In the genomic region with DNA sequence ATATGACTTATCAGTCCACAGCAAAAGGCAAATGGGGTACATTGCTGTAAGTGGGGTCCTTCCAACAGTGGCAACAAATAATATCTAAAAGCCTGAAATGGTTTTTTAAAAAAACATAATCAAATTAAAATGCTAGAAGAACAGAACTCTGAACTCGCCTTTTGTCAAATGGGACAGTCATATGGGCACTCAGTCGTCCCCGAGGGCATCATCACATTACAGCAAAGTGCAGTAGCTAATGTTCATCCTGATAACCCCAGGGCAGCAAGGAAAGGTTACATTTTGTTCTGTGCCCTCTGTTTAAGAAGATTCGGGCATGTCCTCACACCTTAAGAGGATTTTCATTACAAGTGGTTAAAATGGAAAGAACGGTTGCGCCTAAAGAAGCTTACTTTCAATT, we compare ENCODE assay signal across 38 cellular contexts.
"Had no signal": no experiment of that assay in that cellular context is flagged by ENCODE, and none has a peak within 500 bp of the region (broad histone marks: within the 10 kb centered on the region; RNA-seq: fewer than 3 reads in every experiment).

No MANE protein-coding gene starts in this region.

- H3K27me3 ChIP-seq: adrenal gland, ascending aorta, body of pancreas, brain microvascular endothelial cell, breast epithelium, cardiac muscle cell had no signal

- H3K4me1 ChIP-seq: adrenal gland, ascending aorta, body of pancreas, breast epithelium had no signal

- H3K9me3 ChIP-seq: adrenal gland, ascending aorta, body of pancreas, breast epithelium had no signal

- H3K27me3 Mint-ChIP-seq: activated naive CD4-positive, alpha-beta T cell treated with anti-CD3 and anti-CD28 coated beads, Interleukin-2, amount 10 ng/mL, durations not matched to agents 7 days and 5 days; activated naive CD4-positive, alpha-beta T cell treated with anti-CD3 and anti-CD28 coated beads, Interleukin-2, amount 50 U/mL, for 24 hours; activated naive CD8-positive, alpha-beta T cell; activated naive CD8-positive, alpha-beta T cell treated with anti-CD3 and anti-CD28 coated beads for 36 hours; activated naive CD8-positive, alpha-beta T cell treated with anti-CD3 and anti-CD28 coated beads, Interleukin-2, amount 10 ng/mL, durations not matched to agents 7 days and 5 days; activated naive CD8-positive, alpha-beta T cell treated with anti-CD3 and anti-CD28 coated beads, Interleukin-2, amount 50 U/mL, for 24 hours; activated T-cell treated with anti-CD3 and anti-CD28 coated beads, Interleukin-2, amount 50 U/mL, for 24 hours; activated T-helper 17 cell treated with anti-CD3 and anti-CD28 coated beads, Interleukin-2, amount 50 U/mL, for 72 hours; brain; central memory CD8-positive, alpha-beta T cell had no signal

- H3K4me3 Mint-ChIP-seq: activated naive CD4-positive, alpha-beta T cell treated with anti-CD3 and anti-CD28 coated beads for 36 hours; activated naive CD4-positive, alpha-beta T cell treated with anti-CD3 and anti-CD28 coated beads, Interleukin-2, amount 10 ng/mL, durations not matched to agents 7 days and 5 days; activated naive CD4-positive, alpha-beta T cell treated with anti-CD3 and anti-CD28 coated beads, Interleukin-2, amount 50 U/mL, for 24 hours; activated naive CD8-positive, alpha-beta T cell; activated naive CD8-positive, alpha-beta T cell treated with anti-CD3 and anti-CD28 coated beads for 36 hours; activated naive CD8-positive, alpha-beta T cell treated with anti-CD3 and anti-CD28 coated beads, Interleukin-2, amount 10 ng/mL, durations not matched to agents 7 days and 5 days; activated naive CD8-positive, alpha-beta T cell treated with anti-CD3 and anti-CD28 coated beads, Interleukin-2, amount 50 U/mL, for 24 hours; activated T-cell treated with anti-CD3 and anti-CD28 coated beads, Interleukin-2, amount 50 U/mL, for 24 hours; activated T-cell treated with anti-CD3 and anti-CD28 coated beads, Interleukin-2, amount 50 U/mL, for 4 hours; activated T-cell treated with anti-CD3 and anti-CD28 coated beads, Interleukin-2, amount 50 U/mL, for 72 hours; activated T-helper 1 cell treated with anti-CD3 and anti-CD28 coated beads, Interleukin-12 subunit alpha, Interleukin-12 subunit beta, Interleukin-2, Interleukin-4 antibody, amounts not matched to agents 30 ng/mL and 10 ng/mL and 1 ng/mL, durations not matched to agents 14 hours and 24 hours and 36 hours; activated T-helper 17 cell treated with anti-CD3 and anti-CD28 coated beads, Interleukin-2, amount 50 U/mL, for 72 hours; brain; central memory CD8-positive, alpha-beta T cell had no signal

- H3K4me3 ChIP-seq: adrenal gland, ascending aorta, body of pancreas, breast epithelium, cardiac muscle cell had no signal

- H3K36me3 ChIP-seq: adrenal gland, ascending aorta, brain microvascular endothelial cell, breast epithelium, cardiac muscle cell had no signal

- ATAC-seq: activated naive CD4-positive, alpha-beta T cell treated with anti-CD3 and anti-CD28 coated beads, Interleukin-2, amount 50 U/mL, for 72 hours; activated naive CD8-positive, alpha-beta T cell treated with anti-CD3 and anti-CD28 coated beads, Interleukin-2, amount 50 U/mL, for 24 hours; activated T-cell treated with anti-CD3 and anti-CD28 coated beads, Interleukin-2, amount 50 U/mL, for 4 hours; activated T-cell treated with anti-CD3 and anti-CD28 coated beads, Interleukin-2, amount 50 U/mL, for 72 hours; activated T-helper 17 cell treated with anti-CD3 and anti-CD28 coated beads, Interleukin-2, amount 50 U/mL, for 72 hours; body of pancreas had no signal

- H3K27ac ChIP-seq: adrenal gland, ascending aorta, body of pancreas, brain microvascular endothelial cell, breast epithelium, cardiac muscle cell had no signal

- H3K4me1 Mint-ChIP-seq: activated naive CD4-positive, alpha-beta T cell treated with anti-CD3 and anti-CD28 coated beads, Interleukin-2, amount 10 ng/mL, durations not matched to agents 7 days and 5 days; activated naive CD4-positive, alpha-beta T cell treated with anti-CD3 and anti-CD28 coated beads, Interleukin-2, amount 50 U/mL, for 24 hours; activated naive CD8-positive, alpha-beta T cell treated with anti-CD3 and anti-CD28 coated beads for 36 hours; activated naive CD8-positive, alpha-beta T cell treated with anti-CD3 and anti-CD28 coated beads, Interleukin-2, amount 10 ng/mL, durations not matched to agents 7 days and 5 days; activated naive CD8-positive, alpha-beta T cell treated with anti-CD3 and anti-CD28 coated beads, Interleukin-2, amount 50 U/mL, for 24 hours; activated T-helper 17 cell treated with anti-CD3 and anti-CD28 coated beads, Interleukin-2, amount 50 U/mL, for 72 hours; brain; central memory CD8-positive, alpha-beta T cell had no signal

- H3K36me3 Mint-ChIP-seq: activated naive CD4-positive, alpha-beta T cell treated with anti-CD3 and anti-CD28 coated beads, Interleukin-2, amount 10 ng/mL, durations not matched to agents 7 days and 5 days; activated naive CD4-positive, alpha-beta T cell treated with anti-CD3 and anti-CD28 coated beads, Interleukin-2, amount 50 U/mL, for 24 hours; activated naive CD4-positive, alpha-beta T cell treated with anti-CD3 and anti-CD28 coated beads, Interleukin-2, amount 50 U/mL, for 72 hours; activated naive CD8-positive, alpha-beta T cell; activated naive CD8-positive, alpha-beta T cell treated with anti-CD3 and anti-CD28 coated beads for 36 hours; activated naive CD8-positive, alpha-beta T cell treated with anti-CD3 and anti-CD28 coated beads, Interleukin-2, amount 10 ng/mL, durations not matched to agents 7 days and 5 days; brain had no signal

- DNase-seq: activated effector memory CD4-positive, alpha-beta T cell treated with anti-CD3 and anti-CD28 coated beads, Interleukin-2, amount 50 U/mL, for 16 hours; activated effector memory CD4-positive, alpha-beta T cell treated with Interleukin-2 at 50 U/mL for 16 hours; activated gamma-delta T cell; activated gamma-delta T cell treated with Interleukin-2 at 50 U/mL for 16 hours; activated naive CD4-positive, alpha-beta T cell; activated naive CD4-positive, alpha-beta T cell treated with anti-CD3 and anti-CD28 coated beads for 36 hours; activated naive CD4-positive, alpha-beta T cell treated with anti-CD3 and anti-CD28 coated beads, Interleukin-2, amount 10 ng/mL, durations not matched to agents 7 days and 5 days; activated naive CD4-positive, alpha-beta T cell treated with anti-CD3 and anti-CD28 coated beads, Interleukin-2, amount 50 U/mL, for 16 hours; activated naive CD4-positive, alpha-beta T cell treated with Interleukin-2 at 50 U/mL for 16 hours; activated naive CD8-positive, alpha-beta T cell treated with anti-CD3 and anti-CD28 coated beads for 36 hours; activated naive CD8-positive, alpha-beta T cell treated with anti-CD3 and anti-CD28 coated beads, Interleukin-2, amount 10 ng/mL, durations not matched to agents 7 days and 5 days; activated naive CD8-positive, alpha-beta T cell treated with anti-CD3 and anti-CD28 coated beads, Interleukin-2, amount 50 U/mL, for 24 hours; activated T-cell treated with anti-CD3 and anti-CD28 coated beads, Interleukin-2, amount 50 U/mL, for 1 hour; activated T-cell treated with anti-CD3 and anti-CD28 coated beads, Interleukin-2, amount 50 U/mL, for 24 hours; activated T-cell treated with anti-CD3 and anti-CD28 coated beads, Interleukin-2, amount 50 U/mL, for 4 hours; activated T-cell treated with anti-CD3 and anti-CD28 coated beads, Interleukin-2, amount 50 U/mL, for 48 hours; activated T-cell treated with anti-CD3 and anti-CD28 coated beads, Interleukin-2, amount 50 U/mL, for 72 hours; adrenal gland; amniotic stem cell; amygdala; anterior cingulate cortex; aorta; body of pancreas; brain microvascular endothelial cell; caudate nucleus; central memory CD4-positive, alpha-beta T cell; cerebellar nuclear complex had no signal

- H3K9me3 Mint-ChIP-seq: activated naive CD4-positive, alpha-beta T cell treated with anti-CD3 and anti-CD28 coated beads for 36 hours; activated naive CD4-positive, alpha-beta T cell treated with anti-CD3 and anti-CD28 coated beads, Interleukin-2, amount 50 U/mL, for 24 hours; activated naive CD8-positive, alpha-beta T cell treated with anti-CD3 and anti-CD28 coated beads for 36 hours; activated naive CD8-positive, alpha-beta T cell treated with anti-CD3 and anti-CD28 coated beads, Interleukin-2, amount 10 ng/mL, durations not matched to agents 7 days and 5 days; activated naive CD8-positive, alpha-beta T cell treated with anti-CD3 and anti-CD28 coated beads, Interleukin-2, amount 50 U/mL, for 24 hours; activated T-cell treated with anti-CD3 and anti-CD28 coated beads, Interleukin-2, amount 50 U/mL, for 24 hours had no signal

- H3K27ac Mint-ChIP-seq: activated naive CD4-positive, alpha-beta T cell treated with anti-CD3 and anti-CD28 coated beads for 36 hours; activated naive CD4-positive, alpha-beta T cell treated with anti-CD3 and anti-CD28 coated beads, Interleukin-2, amount 10 ng/mL, durations not matched to agents 7 days and 5 days; activated naive CD4-positive, alpha-beta T cell treated with anti-CD3 and anti-CD28 coated beads, Interleukin-2, amount 50 U/mL, for 24 hours; activated naive CD4-positive, alpha-beta T cell treated with anti-CD3 and anti-CD28 coated beads, Interleukin-2, amount 50 U/mL, for 72 hours; activated naive CD8-positive, alpha-beta T cell; activated naive CD8-positive, alpha-beta T cell treated with anti-CD3 and anti-CD28 coated beads for 36 hours; activated naive CD8-positive, alpha-beta T cell treated with anti-CD3 and anti-CD28 coated beads, Interleukin-2, amount 10 ng/mL, durations not matched to agents 7 days and 5 days; activated naive CD8-positive, alpha-beta T cell treated with anti-CD3 and anti-CD28 coated beads, Interleukin-2, amount 50 U/mL, for 24 hours; activated T-cell treated with anti-CD3 and anti-CD28 coated beads, Interleukin-2, amount 50 U/mL, for 24 hours; activated T-cell treated with anti-CD3 and anti-CD28 coated beads, Interleukin-2, amount 50 U/mL, for 72 hours; activated T-helper 1 cell treated with anti-CD3 and anti-CD28 coated beads, Interleukin-12 subunit alpha, Interleukin-12 subunit beta, Interleukin-2, Interleukin-4 antibody, amounts not matched to agents 30 ng/mL and 10 ng/mL and 1 ng/mL, durations not matched to agents 14 hours and 24 hours and 36 hours; activated T-helper 17 cell treated with anti-CD3 and anti-CD28 coated beads, Interleukin-2, amount 50 U/mL, for 72 hours; activated T-helper 2 cell treated with anti-CD3 and anti-CD28 coated beads, Interferon-gamma antibody, Interleukin-2, Interleukin-4, amounts not matched to agents 10 μg/mL and 5 μg/mL and 100 μg/mL, durations not matched to agents 14 hours and 24 hours and 36 hours; brain had no signal
